Comparison of ENCODE assay signal across 26 cellular contexts in the genomic region with DNA sequence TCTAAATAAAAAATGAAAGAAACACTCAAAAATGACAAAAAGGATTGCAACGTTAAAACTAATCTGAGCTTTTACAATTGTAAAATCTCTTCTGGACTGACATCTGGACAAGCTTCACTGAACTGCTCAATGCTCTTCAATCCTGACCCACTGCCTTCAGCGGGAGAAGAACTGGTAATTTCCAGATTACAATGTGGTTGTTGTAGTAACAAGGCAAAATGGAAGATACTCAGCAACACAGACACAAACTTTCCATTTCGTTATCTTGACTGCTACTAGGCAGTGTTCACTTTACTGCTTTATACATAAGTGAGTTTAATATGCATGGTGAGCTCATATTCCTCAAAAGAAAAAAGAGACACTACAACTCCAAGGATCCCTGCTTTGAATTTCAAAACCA. TPM values are rescaled to one million over a fixed set of nuclear protein-coding genes. Genes with fewer than 3 reads are reported as not detected.
"Had no signal": no experiment of that assay in that cellular context is flagged by ENCODE, and none has a peak within 500 bp of the region (broad histone marks: within the 10 kb centered on the region; RNA-seq: fewer than 3 reads in every experiment).

No MANE protein-coding gene starts in this region.

- H3K9me3 ChIP-seq: esophagus squamous epithelium, mucosa of descending colon, ovary, right lobe of liver, stomach, upper lobe of left lung had no signal

- H3K27ac Mint-ChIP-seq: activated CD8-positive, alpha-beta T cell treated with anti-CD3 and anti-CD28 coated beads for 36 hours; activated naive CD4-positive, alpha-beta T cell treated with anti-CD3 and anti-CD28 coated beads, Interleukin-2, amount 10 ng/mL, durations not matched to agents 7 days and 5 days; activated naive CD8-positive, alpha-beta T cell treated with anti-CD3 and anti-CD28 coated beads, Interleukin-2, amount 50 U/mL, for 24 hours; activated T-helper 2 cell treated with anti-CD3 and anti-CD28 coated beads, Interferon-gamma antibody, Interleukin-2, Interleukin-4, amounts not matched to agents 10 μg/mL and 5 μg/mL and 100 μg/mL, durations not matched to agents 14 hours and 24 hours and 36 hours; naive B cell; neural progenitor cell; stimulated activated effector memory CD8-positive, alpha-beta T cell treated with anti-CD3 and anti-CD28 coated beads, Interleukin-12 subunit alpha, Interleukin-12 subunit beta, amount 100 ng/mL, for 72 hours had no signal

- H3K27ac ChIP-seq: esophagus squamous epithelium, neural progenitor cell, stomach, upper lobe of left lung had no signal

- H3K9ac ChIP-seq: neural progenitor cell had no signal

- H3K4me3 Mint-ChIP-seq: activated CD8-positive, alpha-beta T cell treated with anti-CD3 and anti-CD28 coated beads for 36 hours; activated naive CD4-positive, alpha-beta T cell treated with anti-CD3 and anti-CD28 coated beads, Interleukin-2, amount 10 ng/mL, durations not matched to agents 7 days and 5 days; activated naive CD8-positive, alpha-beta T cell treated with anti-CD3 and anti-CD28 coated beads, Interleukin-2, amount 50 U/mL, for 24 hours; naive B cell; neural progenitor cell; stimulated activated effector memory CD8-positive, alpha-beta T cell treated with anti-CD3 and anti-CD28 coated beads, Interleukin-12 subunit alpha, Interleukin-12 subunit beta, amount 100 ng/mL, for 72 hours had no signal

- H3K4me1 Mint-ChIP-seq: activated naive CD4-positive, alpha-beta T cell treated with anti-CD3 and anti-CD28 coated beads, Interleukin-2, amount 10 ng/mL, durations not matched to agents 7 days and 5 days; activated naive CD8-positive, alpha-beta T cell treated with anti-CD3 and anti-CD28 coated beads, Interleukin-2, amount 50 U/mL, for 24 hours; naive B cell; stimulated activated effector memory CD8-positive, alpha-beta T cell treated with anti-CD3 and anti-CD28 coated beads, Interleukin-12 subunit alpha, Interleukin-12 subunit beta, amount 100 ng/mL, for 72 hours had no signal

- H3K27me3 Mint-ChIP-seq: activated CD8-positive, alpha-beta T cell treated with anti-CD3 and anti-CD28 coated beads for 36 hours; activated naive CD4-positive, alpha-beta T cell treated with anti-CD3 and anti-CD28 coated beads, Interleukin-2, amount 10 ng/mL, durations not matched to agents 7 days and 5 days; activated naive CD8-positive, alpha-beta T cell treated with anti-CD3 and anti-CD28 coated beads, Interleukin-2, amount 50 U/mL, for 24 hours; naive B cell had no signal

- H3K4me1 ChIP-seq: esophagus squamous epithelium, neural progenitor cell, upper lobe of left lung had no signal

- H3K27me3 ChIP-seq: esophagus squamous epithelium, neural progenitor cell, ovary, right lobe of liver, stomach, upper lobe of left lung had no signal

- H3K36me3 Mint-ChIP-seq: activated naive CD4-positive, alpha-beta T cell treated with anti-CD3 and anti-CD28 coated beads, Interleukin-2, amount 10 ng/mL, durations not matched to agents 7 days and 5 days; naive B cell; neural progenitor cell; stimulated activated effector memory CD8-positive, alpha-beta T cell treated with anti-CD3 and anti-CD28 coated beads, Interleukin-12 subunit alpha, Interleukin-12 subunit beta, amount 100 ng/mL, for 72 hours had no signal

- FAIRE-seq: bronchial epithelial cell, keratinocyte had no signal

- H3K4me3 ChIP-seq: esophagus squamous epithelium, mucosa of descending colon, neural progenitor cell, ovary, stomach, upper lobe of left lung had no signal

- DNase-seq: activated CD4-positive, alpha-beta T cell treated with anti-CD3 and anti-CD28 coated beads for 48 hours; activated CD4-positive, CD25-positive, alpha-beta regulatory T cell; activated CD8-positive, alpha-beta T cell treated with anti-CD3 and anti-CD28 coated beads for 36 hours; activated naive CD4-positive, alpha-beta T cell treated with anti-CD3 and anti-CD28 coated beads, Interleukin-2, amount 10 ng/mL, durations not matched to agents 7 days and 5 days; activated naive CD8-positive, alpha-beta T cell treated with anti-CD3 and anti-CD28 coated beads, Interleukin-2, amount 50 U/mL, for 24 hours; activated T-cell treated with anti-CD3 and anti-CD28 coated beads, Interleukin-2, amount 50 U/mL, for 1 hour; aorta; cerebellar nuclear complex; cortex of kidney; effector CD4-positive, alpha-beta T cell; esophagus squamous epithelium; mesenchymal stem cell; mucosa of descending colon; naive B cell; ovary; right lobe of liver; stimulated activated CD4-positive, alpha-beta T cell treated with anti-CD3 and anti-CD28 coated beads, Interleukin-4, amount 100 ng/mL, for 24 hours; stomach; T-helper 1 cell; T-helper 9 cell; upper lobe of left lung had no signal

- H3K36me3 ChIP-seq: esophagus squamous epithelium, neural progenitor cell, ovary, right lobe of liver, stomach, upper lobe of left lung had no signal

- H3K9me3 Mint-ChIP-seq: activated CD8-positive, alpha-beta T cell treated with anti-CD3 and anti-CD28 coated beads for 36 hours; activated naive CD4-positive, alpha-beta T cell treated with anti-CD3 and anti-CD28 coated beads, Interleukin-2, amount 10 ng/mL, durations not matched to agents 7 days and 5 days; activated naive CD8-positive, alpha-beta T cell treated with anti-CD3 and anti-CD28 coated beads, Interleukin-2, amount 50 U/mL, for 24 hours; activated T-helper 2 cell treated with anti-CD3 and anti-CD28 coated beads, Interferon-gamma antibody, Interleukin-2, Interleukin-4, amounts not matched to agents 10 μg/mL and 5 μg/mL and 100 μg/mL, durations not matched to agents 14 hours and 24 hours and 36 hours; naive B cell; neural progenitor cell had no signal

RNA-seq across cellular contexts. Expression of a gene that starts 51.9 kb away (rescaled TPM):
- total RNA-seq: activated CD8-positive, alpha-beta T cell treated with anti-CD3 and anti-CD28 coated beads for 36 hours; activated T-helper 2 cell treated with anti-CD3 and anti-CD28 coated beads, Interferon-gamma antibody, Interleukin-2, Interleukin-4, amounts not matched to agents 10 μg/mL and 5 μg/mL and 100 μg/mL, durations not matched to agents 14 hours and 24 hours and 36 hours had no signal
